ENCODE assay signal across 22 cellular contexts in the genomic region with DNA sequence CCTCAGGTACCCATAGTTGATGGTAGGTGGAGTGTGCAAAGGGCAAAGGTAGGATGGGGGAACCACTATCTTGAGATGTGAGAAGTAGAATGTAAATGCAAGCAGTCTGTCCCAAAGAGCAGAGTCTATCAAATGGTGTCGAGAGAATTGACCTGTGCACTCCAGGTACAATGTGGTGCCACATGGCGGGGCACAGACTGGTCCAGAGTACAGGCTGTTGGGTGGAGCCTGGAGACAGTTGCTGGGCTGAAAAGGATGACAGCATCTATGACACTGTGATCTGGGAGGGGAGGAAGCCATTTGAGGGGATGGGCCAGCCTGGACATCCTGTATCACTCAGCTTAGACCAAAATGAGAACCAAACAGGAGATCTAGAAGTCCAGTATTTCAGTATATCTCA.
"Had no signal": no experiment of that assay in that cellular context is flagged by ENCODE, and none has a peak within 500 bp of the region (broad histone marks: within the 10 kb centered on the region; RNA-seq: fewer than 3 reads in every experiment).

No MANE protein-coding gene starts in this region.

- H3K4me1 ChIP-seq: parathyroid adenoma, prostate gland, right atrium auricular region, transverse colon, vagina had no signal

- DNase-seq: effector memory CD8-positive, alpha-beta T cell; erythroblast; stimulated activated CD4-positive, alpha-beta T cell treated with anti-CD3 and anti-CD28 coated beads, Interleukin-2, amount 100 ng/mL, for 24 hours; stimulated activated CD4-positive, alpha-beta T cell treated with anti-CD3 and anti-CD28 coated beads, Interleukin-4, amount 100 ng/mL, for 24 hours; stimulated activated naive CD8-positive, alpha-beta T cell treated with anti-CD3 and anti-CD28 coated beads, Interleukin-15, Interleukin-2, amounts not matched to agents 100 U/mL and 50 U/mL, for 24 hours; transverse colon had no signal

- H3K36me3 ChIP-seq: prostate gland, right atrium auricular region, suprapubic skin, transverse colon, vagina had no signal

- H3K27ac Mint-ChIP-seq: memory B cell; natural killer cell treated with Interleukin-12 subunit alpha and Interleukin-12 subunit beta and Interleukin-15 and Interleukin-18, amount 100 ng/mL, for 72 hours; stimulated activated effector memory CD8-positive, alpha-beta T cell treated with anti-CD3 and anti-CD28 coated beads, Interleukin-12 subunit alpha, Interleukin-12 subunit beta, amount 100 ng/mL, for 72 hours had no signal

- H3K4me3 Mint-ChIP-seq: effector memory CD8-positive, alpha-beta T cell; memory B cell; natural killer cell treated with Interleukin-12 subunit alpha and Interleukin-12 subunit beta and Interleukin-15 and Interleukin-18, amount 100 ng/mL, for 72 hours; neural crest cell; stimulated activated effector memory CD8-positive, alpha-beta T cell treated with anti-CD3 and anti-CD28 coated beads, Interleukin-12 subunit alpha, Interleukin-12 subunit beta, amount 100 ng/mL, for 72 hours had no signal

- H3K9me3 ChIP-seq: prostate gland, right atrium auricular region, suprapubic skin, transverse colon, vagina had no signal

- H3K4me3 ChIP-seq: coronary artery, lung, prostate gland, right atrium auricular region, suprapubic skin, transverse colon, vagina had no signal

- H3K9me3 Mint-ChIP-seq: effector memory CD8-positive, alpha-beta T cell; memory B cell; natural killer cell treated with Interleukin-12 subunit alpha and Interleukin-12 subunit beta and Interleukin-15 and Interleukin-18, amount 100 ng/mL, for 72 hours; stimulated activated effector memory CD8-positive, alpha-beta T cell treated with anti-CD3 and anti-CD28 coated beads, Interleukin-12 subunit alpha, Interleukin-12 subunit beta, amount 100 ng/mL, for 72 hours had no signal

- FAIRE-seq: endometrium, frontal cortex, keratinocyte had no signal

- H3K27me3 Mint-ChIP-seq: effector memory CD8-positive, alpha-beta T cell; memory B cell; natural killer cell treated with Interleukin-12 subunit alpha and Interleukin-12 subunit beta and Interleukin-15 and Interleukin-18, amount 100 ng/mL, for 72 hours had no signal

- H3K27me3 ChIP-seq: right atrium auricular region, suprapubic skin, transverse colon, vagina had no signal

- H3K36me3 Mint-ChIP-seq: natural killer cell treated with Interleukin-12 subunit alpha and Interleukin-12 subunit beta and Interleukin-15 and Interleukin-18, amount 100 ng/mL, for 72 hours had no signal

- H3K4me1 Mint-ChIP-seq: memory B cell; stimulated activated effector memory CD8-positive, alpha-beta T cell treated with anti-CD3 and anti-CD28 coated beads, Interleukin-12 subunit alpha, Interleukin-12 subunit beta, amount 100 ng/mL, for 72 hours had no signal

- H3K27ac ChIP-seq: coronary artery, parathyroid adenoma, prostate gland, right atrium auricular region, suprapubic skin, transverse colon, vagina had no signal

- ATAC-seq: effector memory CD8-positive, alpha-beta T cell; left lobe of liver; natural killer cell treated with Interleukin-12 subunit alpha and Interleukin-12 subunit beta and Interleukin-15 and Interleukin-18, amount 100 ng/mL, for 72 hours; sciatic nerve; stimulated activated effector memory CD8-positive, alpha-beta T cell treated with anti-CD3 and anti-CD28 coated beads, Interleukin-12 subunit alpha, Interleukin-12 subunit beta, amount 100 ng/mL, for 72 hours; stimulated activated naive CD8-positive, alpha-beta T cell treated with anti-CD3 and anti-CD28 coated beads, Interleukin-15, Interleukin-2, amounts not matched to agents 100 U/mL and 50 U/mL, for 24 hours had no signal
